Comparison of ENCODE assay signal across 10 cellular contexts in genomic region chr2:235496239-235496621, GRCh38. TPM values are rescaled to one million over a fixed set of nuclear protein-coding genes. Genes with fewer than 3 reads are reported as not detected.
A peak's percentile ranks its signal among the peaks of the same experiment; 100 is the strongest.
DNase-seq lines count a peak whose midpoint lies in the region; ATAC-seq and TF ChIP-seq lines count a peak whose summit lies in the region.
"Had no signal": no experiment of that assay in that cellular context is flagged by ENCODE, and none has a peak within 500 bp of the region (broad histone marks: within the 10 kb centered on the region; RNA-seq: fewer than 3 reads in every experiment).

No MANE protein-coding gene starts in this region.

- H3K9ac ChIP-seq in PC-3 (ENCODE audit: low read length): peak overlapping the region; percentile 78; the same call in 1 of the 2 replicates

- no peaks in the 10 kb centered on the region for H3K9me3 ChIP-seq in PC-3 (ENCODE audit: low read length)
- H3K9me3 ChIP-seq: testis had no signal

- H3K27ac ChIP-seq in PC-3 (ENCODE audit: low read length): peak overlapping the region; percentile 54
- H3K27ac ChIP-seq: spleen, testis had no signal

- H3K4me3 ChIP-seq in PC-3 (ENCODE audit: low read length) (peak overlapping the region; percentile 81), fibroblast of mammary gland (ENCODE audit: control insufficient read depth, low read depth, low read length) (peak overlapping the region; percentile 57)
- H3K4me3 ChIP-seq: testis had no signal

- peaks cover 31% of the 10 kb centered on the region for H3K4me1 ChIP-seq in PC-3 (ENCODE audit: insufficient read depth, low read length)

- H3K79me2 ChIP-seq in PC-3 (ENCODE audit: low read length): peaks cover 67% of the 10 kb centered on the region

- H3K36me3 ChIP-seq in PC-3 (ENCODE audit: low read depth, low read length): no peaks in the 10 kb centered on the region
- H3K36me3 ChIP-seq: spleen had no signal

- H2AFZ ChIP-seq in PC-3 (ENCODE audit: low read length): no peak overlapping the region

- no peaks in the 10 kb centered on the region for H3K9me2 ChIP-seq in PC-3 (replicated peaks; ENCODE audit: low read length)

- H3K4me1 Mint-ChIP-seq in stimulated activated effector memory CD8-positive, alpha-beta T cell treated with anti-CD3 and anti-CD28 coated beads, Interleukin-12 subunit alpha, Interleukin-12 subunit beta, amount 100 ng/mL, for 72 hours: peaks cover 30% of the 10 kb centered on the region
- peaks cover 4% of the 10 kb centered on the region for H3K4me1 Mint-ChIP-seq in activated T-helper 2 cell treated with anti-CD3 and anti-CD28 coated beads, Interferon-gamma antibody, Interleukin-2, Interleukin-4, amounts not matched to agents 10 μg/mL and 5 μg/mL and 100 μg/mL, durations not matched to agents 14 hours and 24 hours and 36 hours (ENCODE audit: low read depth)

- intact Hi-C loops in PC-3 (cut with micrococcal nuclease): loop anchor here (10.0 kb wide), 1 partner anchor 249 kb away; no protein-coding TSS in a partner anchor
- intact Hi-C loops in activated T-helper 2 cell treated with anti-CD3 and anti-CD28 coated beads, Interferon-gamma antibody, Interleukin-2, Interleukin-4, amounts not matched to agents 10 μg/mL and 5 μg/mL and 100 μg/mL, durations not matched to agents 14 hours and 24 hours and 36 hours (cut with micrococcal nuclease): loop anchor here (10.0 kb wide), 1 partner anchor 169 kb away; no protein-coding TSS in a partner anchor

- no peaks in the 10 kb centered on the region for H3K9me3 Mint-ChIP-seq in stimulated activated effector memory CD8-positive, alpha-beta T cell treated with anti-CD3 and anti-CD28 coated beads, Interleukin-12 subunit alpha, Interleukin-12 subunit beta, amount 100 ng/mL, for 72 hours
- H3K9me3 Mint-ChIP-seq in activated T-helper 2 cell treated with anti-CD3 and anti-CD28 coated beads, Interferon-gamma antibody, Interleukin-2, Interleukin-4, amounts not matched to agents 10 μg/mL and 5 μg/mL and 100 μg/mL, durations not matched to agents 14 hours and 24 hours and 36 hours: no peaks in the 10 kb centered on the region

- peak overlapping the region; percentile 66 for H3K4me3 Mint-ChIP-seq in stimulated activated effector memory CD8-positive, alpha-beta T cell treated with anti-CD3 and anti-CD28 coated beads, Interleukin-12 subunit alpha, Interleukin-12 subunit beta, amount 100 ng/mL, for 72 hours
- no peak overlapping the region for H3K4me3 Mint-ChIP-seq in activated T-helper 2 cell treated with anti-CD3 and anti-CD28 coated beads, Interferon-gamma antibody, Interleukin-2, Interleukin-4, amounts not matched to agents 10 μg/mL and 5 μg/mL and 100 μg/mL, durations not matched to agents 14 hours and 24 hours and 36 hours (ENCODE audit: low read depth)

- CTCF ChIA-PET in PC-3 (lab: Charles Lee): interaction anchor here (0.6 kb wide), 2 partner anchors 9 to 93 kb away, joined by 3 read pairs; no protein-coding TSS in a partner anchor

- H3K27me3 Mint-ChIP-seq in activated T-helper 2 cell treated with anti-CD3 and anti-CD28 coated beads, Interferon-gamma antibody, Interleukin-2, Interleukin-4, amounts not matched to agents 10 μg/mL and 5 μg/mL and 100 μg/mL, durations not matched to agents 14 hours and 24 hours and 36 hours (ENCODE audit: low read depth): peaks cover 52% of the 10 kb centered on the region

- H3K27me3 ChIP-seq in PC-3 (ENCODE audit: low read length): no peaks in the 10 kb centered on the region
- H3K27me3 ChIP-seq: testis had no signal

- no TSS peak for BruUV-seq in PC-3 (replicated peaks; lab: Mats Ljungman, UMichigan)

- no peaks in the 10 kb centered on the region for H3K36me3 Mint-ChIP-seq in stimulated activated effector memory CD8-positive, alpha-beta T cell treated with anti-CD3 and anti-CD28 coated beads, Interleukin-12 subunit alpha, Interleukin-12 subunit beta, amount 100 ng/mL, for 72 hours
- H3K36me3 Mint-ChIP-seq in activated T-helper 2 cell treated with anti-CD3 and anti-CD28 coated beads, Interferon-gamma antibody, Interleukin-2, Interleukin-4, amounts not matched to agents 10 μg/mL and 5 μg/mL and 100 μg/mL, durations not matched to agents 14 hours and 24 hours and 36 hours (ENCODE audit: low read depth): no peaks in the 10 kb centered on the region

- peak; percentile 5; the same call in 1 of the 2 replicates for ATAC-seq in PC-3
- no peak for ATAC-seq in stimulated activated effector memory CD8-positive, alpha-beta T cell treated with anti-CD3 and anti-CD28 coated beads, Interleukin-12 subunit alpha, Interleukin-12 subunit beta, amount 100 ng/mL, for 72 hours

- TF ChIP-seq CTCF in PC-3 (conservative IDR thresholded peaks at IDR 0.05; ENCODE audit: low read depth, low read length): no peak
- TF ChIP-seq CTCF in fibroblast of mammary gland (conservative IDR thresholded peaks at IDR 0.05; ENCODE audit: control insufficient read depth, insufficient read depth, low read depth, low read length): no peak

- POLR2A ChIA-PET in PC-3 (lab: Charles Lee; ENCODE audit: unreplicated experiment): no interaction called here

- H4K20me1 ChIP-seq in PC-3 (ENCODE audit: low read length): peaks cover 51% of the 10 kb centered on the region

- H3K27ac Mint-ChIP-seq in stimulated activated effector memory CD8-positive, alpha-beta T cell treated with anti-CD3 and anti-CD28 coated beads, Interleukin-12 subunit alpha, Interleukin-12 subunit beta, amount 100 ng/mL, for 72 hours: no peak overlapping the region
- H3K27ac Mint-ChIP-seq in activated T-helper 2 cell treated with anti-CD3 and anti-CD28 coated beads, Interferon-gamma antibody, Interleukin-2, Interleukin-4, amounts not matched to agents 10 μg/mL and 5 μg/mL and 100 μg/mL, durations not matched to agents 14 hours and 24 hours and 36 hours: no peak overlapping the region

- DNase-seq in NCI-H2227 (lab: John Stamatoyannopoulos, UW; ENCODE audit: unreplicated experiment): peak; percentile 7
- no peak for DNase-seq in NCI-H2227 treated with DMSO at 0.1 percent for 48 hours (lab: John Stamatoyannopoulos, UW)
- peak; percentile 63 for DNase-seq in PC-3
- peak; percentile 60 for DNase-seq in fibroblast of mammary gland (ENCODE audit: low read depth)
- no peak for DNase-seq in stimulated activated effector memory CD8-positive, alpha-beta T cell treated with anti-CD3 and anti-CD28 coated beads, Interleukin-12 subunit alpha, Interleukin-12 subunit beta, amount 100 ng/mL, for 72 hours (ENCODE audit: low spot score in 2 of 2)
- DNase-seq in activated T-helper 2 cell treated with anti-CD3 and anti-CD28 coated beads, Interferon-gamma antibody, Interleukin-2, Interleukin-4, amounts not matched to agents 10 μg/mL and 5 μg/mL and 100 μg/mL, durations not matched to agents 14 hours and 24 hours and 36 hours (ENCODE audit: low spot score): no peak
- DNase-seq in CD1c-positive myeloid dendritic cell (ENCODE audit: extremely low spot score): no peak
- no peak for DNase-seq in SHP77 treated with DMSO at 0.1 percent for 48 hours (lab: John Stamatoyannopoulos, UW)
- DNase-seq: spleen, testis had no signal

- peak overlapping the region; percentile 87 for H3K4me2 ChIP-seq in PC-3 (ENCODE audit: low read length)

- H3F3A ChIP-seq in PC-3 (ENCODE audit: low read length, unreplicated experiment): no peaks in the 10 kb centered on the region

RNA-seq across cellular contexts. Expression of gene AGAP1, which starts 2.4 kb away (rescaled TPM):
- total RNA-seq in PC-3 (2014; rRNA removed): 28.6 and 31.0 TPM in 2 replicates
- total RNA-seq in activated T-helper 2 cell treated with anti-CD3 and anti-CD28 coated beads, Interferon-gamma antibody, Interleukin-2, Interleukin-4, amounts not matched to agents 10 μg/mL and 5 μg/mL and 100 μg/mL, durations not matched to agents 14 hours and 24 hours and 36 hours: 1.8 and 2.2 TPM in 2 replicates

Comparison
In these comparisons a context has a peak if more than half of its experiments do, and no peak if none do; other contexts are left out.
1. DNase-seq: peak in NCI-H2227 (single experiment), PC-3 (single experiment) and fibroblast of mammary gland (single experiment); none in NCI-H2227 treated with DMSO at 0.1 percent for 48 hours (single experiment), stimulated activated effector memory CD8-positive, alpha-beta T cell treated with anti-CD3 and anti-CD28 coated beads, Interleukin-12 subunit alpha, Interleukin-12 subunit beta, amount 100 ng/mL, for 72 hours (0 of 2), activated T-helper 2 cell treated with anti-CD3 and anti-CD28 coated beads, Interferon-gamma antibody, Interleukin-2, Interleukin-4, amounts not matched to agents 10 μg/mL and 5 μg/mL and 100 μg/mL, durations not matched to agents 14 hours and 24 hours and 36 hours (single experiment), CD1c-positive myeloid dendritic cell (single experiment) and SHP77 treated with DMSO at 0.1 percent for 48 hours (single experiment).